19 cellular contexts compared by ENCODE assay signal in the genomic region with DNA sequence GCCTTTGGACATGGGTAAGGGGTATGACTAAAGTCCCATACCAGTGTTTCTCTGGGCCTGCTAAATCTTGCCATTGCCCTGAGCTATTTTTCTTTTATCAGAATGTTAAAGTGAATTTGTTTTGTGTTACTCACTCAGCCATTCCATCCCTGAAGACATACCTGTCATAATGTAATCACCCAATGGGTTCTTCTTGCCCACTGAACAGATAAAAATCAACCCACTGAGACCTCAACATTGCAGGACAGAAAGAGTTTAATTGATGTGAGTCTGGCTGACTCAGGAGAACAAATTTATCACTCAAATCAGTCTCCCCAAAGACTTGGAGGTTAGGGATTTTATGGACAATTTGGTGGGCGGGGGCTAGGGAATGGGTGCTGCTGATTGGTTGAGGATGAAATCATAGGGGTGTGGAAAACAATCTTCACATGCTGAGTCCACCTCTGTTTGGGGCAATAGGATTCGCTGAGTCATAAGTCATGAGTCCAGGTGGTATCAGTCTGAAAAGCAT. TPM values are rescaled to one million over a fixed set of nuclear protein-coding genes. Genes with fewer than 3 reads are reported as not detected.
"Had no signal": no experiment of that assay in that cellular context is flagged by ENCODE, and none has a peak within 500 bp of the region (broad histone marks: within the 10 kb centered on the region; RNA-seq: fewer than 3 reads in every experiment).

No MANE protein-coding gene starts in this region.

- H3K4me3 ChIP-seq: gastroesophageal sphincter, tibial artery, vagina had no signal

- H3K36me3 ChIP-seq: gastroesophageal sphincter, tibial artery, vagina had no signal

- H3K27ac ChIP-seq: gastroesophageal sphincter, tibial artery, vagina had no signal

- H3K27me3 ChIP-seq: gastroesophageal sphincter, tibial artery, vagina had no signal

- ATAC-seq: activated CD8-positive, alpha-beta T cell treated with anti-CD3 and anti-CD28 coated beads, Interleukin-2, amount 10 ng/mL, durations not matched to agents 7 days and 5 days; activated naive CD4-positive, alpha-beta T cell treated with anti-CD3 and anti-CD28 coated beads, Interleukin-2, amount 50 U/mL, for 72 hours; activated T-cell treated with anti-CD3 and anti-CD28 coated beads, Interleukin-2, amount 50 U/mL, for 72 hours; gastroesophageal sphincter; natural killer cell treated with Interleukin-12 subunit alpha and Interleukin-12 subunit beta and Interleukin-15 and Interleukin-18, amount 100 ng/mL, for 72 hours; stimulated activated naive B cell treated with anti-CD40 and anti-IgM and Interleukin-4, amounts not matched to agents 10 μg/mL and 1 μg/mL and 100 μg/mL, for 72 hours had no signal

- DNase-seq: activated CD4-positive, alpha-beta T cell treated with anti-CD3 and anti-CD28 coated beads, Interleukin-2, amount 10 ng/mL, durations not matched to agents 24 days and 14 days; activated CD4-positive, CD25-positive, alpha-beta regulatory T cell; activated CD8-positive, alpha-beta memory T cell treated with anti-CD3 and anti-CD28 coated beads, Interleukin-2, amount 50 U/mL, for 48 hours; activated CD8-positive, alpha-beta T cell treated with anti-CD3 and anti-CD28 coated beads, Interleukin-2, amount 10 ng/mL, durations not matched to agents 7 days and 5 days; activated gamma-delta T cell; activated T-cell treated with anti-CD3 and anti-CD28 coated beads, Interleukin-2, amount 50 U/mL, for 72 hours; amniotic stem cell; effector memory CD4-positive, alpha-beta T cell; kidney; mesendoderm; stimulated activated CD4-positive, alpha-beta T cell treated with anti-CD3 and anti-CD28 coated beads, Interleukin-15, amount 100 ng/mL, for 24 hours; stimulated activated CD4-positive, alpha-beta T cell treated with anti-CD3 and anti-CD28 coated beads, Interleukin-4, amount 100 ng/mL, for 1 hour; stimulated activated naive B cell treated with anti-CD40 and anti-IgM and Interleukin-4, amounts not matched to agents 10 μg/mL and 1 μg/mL and 100 μg/mL, for 72 hours; tibial artery had no signal

- H3K4me1 ChIP-seq: gastroesophageal sphincter, tibial artery, vagina had no signal

- FAIRE-seq: kidney had no signal

- H3K9me3 ChIP-seq: vagina had no signal

RNA-seq across cellular contexts. Expression of gene ILDR1, which starts 47.4 kb away (rescaled TPM):
- total RNA-seq: activated naive CD4-positive, alpha-beta T cell treated with anti-CD3 and anti-CD28 coated beads, Interleukin-2, amount 50 U/mL, for 72 hours; skeletal muscle tissue had no signal
